1 cellular context compared by ENCODE assay signal in genomic region chr11:39220069-39220468, GRCh38.
TF ChIP-seq lines count a peak whose summit lies in the region.

No MANE protein-coding gene starts in this region.

TF ChIP-seq in neural cell, 6 proteins besides CTCF, POLR2A, EP300 and RAD21 (continued from another document):
- TF ChIP-seq REST (IDR thresholded peaks at IDR 0.05; ENCODE audit: borderline replicate concordance), result no peak
